ENCODE assay signal across 8 cellular contexts in the genomic region with DNA sequence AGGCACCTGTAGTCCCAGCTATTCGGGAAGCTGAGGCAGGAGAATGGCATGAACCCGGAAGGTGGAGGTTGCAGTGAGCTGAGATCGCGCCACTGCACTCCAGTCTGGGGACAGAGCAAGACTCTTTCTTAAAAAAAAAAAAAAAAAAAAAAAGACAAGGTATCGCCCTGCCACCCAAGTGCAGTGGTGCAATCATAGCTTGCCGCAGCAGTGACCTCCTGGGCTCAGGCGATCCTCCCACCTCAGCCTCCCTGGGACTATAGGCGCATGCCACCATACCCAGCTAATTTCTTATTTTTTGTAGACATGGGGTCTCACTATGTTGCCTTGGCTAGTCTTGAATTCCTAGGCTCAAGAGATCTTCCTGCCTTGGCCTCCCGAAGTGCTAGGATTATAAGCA. TPM values are rescaled to one million over a fixed set of nuclear protein-coding genes. Genes with fewer than 3 reads are reported as not detected.
A peak's percentile ranks its signal among the peaks of the same experiment; 100 is the strongest.
DNase-seq lines count a peak whose midpoint lies in the region; ATAC-seq and TF ChIP-seq lines count a peak whose summit lies in the region.
"Not testable (repeated sequence)": the region's sequence is repeated elsewhere in the genome, so short reads cannot be mapped to it uniquely, and the experiment has no call there.

No MANE protein-coding gene starts in this region.

- not testable (repeated sequence) for ATAC-seq in activated naive CD8-positive, alpha-beta T cell treated with anti-CD3 and anti-CD28 coated beads, Interleukin-2, amount 10 ng/mL, durations not matched to agents 7 days and 5 days (ENCODE audit: low read depth); psoas muscle

- not testable (repeated sequence) for H3K27ac ChIP-seq in CD8-positive, alpha-beta memory T cell (ENCODE audit: low read depth, low read length); OCI-LY7 (ENCODE audit: low read depth, low read length, poor library complexity, severe bottlenecking)
- H3K27ac ChIP-seq in psoas muscle, result peak overlapping the region; percentile 31

- TF ChIP-seq CTCF in OCI-LY7 (conservative IDR thresholded peaks at IDR 0.05; ENCODE audit: low read length); endothelial cell (IDR thresholded peaks at IDR 0.05; ENCODE audit: unreplicated experiment); mesothelial cell of epicardium (IDR thresholded peaks at IDR 0.05; ENCODE audit: unreplicated experiment); psoas muscle (IDR thresholded peaks at IDR 0.05); type B pancreatic cell (conservative IDR thresholded peaks at IDR 0.05): not testable (repeated sequence)

- DNase-seq in CD8-positive, alpha-beta memory T cell; OCI-LY7 (ENCODE audit: low spot score); activated CD4-positive, alpha-beta memory T cell treated with anti-CD3 and anti-CD28 coated beads for 36 hours; activated naive CD8-positive, alpha-beta T cell treated with anti-CD3 and anti-CD28 coated beads, Interleukin-2, amount 10 ng/mL, durations not matched to agents 7 days and 5 days; endothelial cell (ENCODE audit: low spot score); mesothelial cell of epicardium (ENCODE audit: low spot score in 2 of 2, unreplicated experiment in 2 of 2); psoas muscle; type B pancreatic cell (ENCODE audit: extremely low spot score, unreplicated experiment): not testable (repeated sequence)

- intact Hi-C loops in OCI-LY7 (cut with micrococcal nuclease; ENCODE audit: unreplicated experiment), result loop anchor here (5.0 kb wide), 1 partner anchor 89 kb away; a partner anchor contains a TSS
- intact Hi-C loops in activated CD4-positive, alpha-beta memory T cell treated with anti-CD3 and anti-CD28 coated beads for 36 hours (cut with micrococcal nuclease); psoas muscle (cut with DNase I): not testable (repeated sequence)

- not testable (repeated sequence) for H3K27me3 ChIP-seq in CD8-positive, alpha-beta memory T cell (ENCODE audit: insufficient read depth, low read length, poor library complexity, severe bottlenecking); psoas muscle (ENCODE audit: insufficient read depth in 3 of 3, low read length in 2 of 3)

- peaks cover 22% of the 10 kb centered on the region for H3K4me1 ChIP-seq in CD8-positive, alpha-beta memory T cell (ENCODE audit: insufficient read depth, low read length)
- H3K4me1 ChIP-seq in OCI-LY7 (ENCODE audit: insufficient read depth, low read length, poor library complexity, severe bottlenecking), result peaks cover 15% of the 10 kb centered on the region
- H3K4me1 ChIP-seq in psoas muscle, result peaks cover 17% of the 10 kb centered on the region

- CTCF ChIA-PET in CD8-positive, alpha-beta memory T cell (lab: Charles Lee), result interaction anchor here (0.8 to 1.3 kb wide), 2 partner anchors 11 to 23 kb away, joined by 3 to 4 read pairs; a partner anchor contains a TSS
- CTCF ChIA-PET in OCI-LY7 (lab: Charles Lee; ENCODE audit: unreplicated experiment), result interaction anchor here (0.7 kb wide), 1 partner anchor 1201 kb away, joined by 6 read pairs; no protein-coding TSS in a partner anchor
- CTCF ChIA-PET in activated CD4-positive, alpha-beta memory T cell treated with anti-CD3 and anti-CD28 coated beads for 36 hours (lab: Charles Lee), result interaction anchor here (0.8 kb wide), 1 partner anchor 22 kb away, joined by 3 read pairs; no protein-coding TSS in a partner anchor

- not testable (repeated sequence) for H3K9me3 ChIP-seq in CD8-positive, alpha-beta memory T cell (ENCODE audit: low read length); OCI-LY7 (ENCODE audit: low read length); psoas muscle

- H3K79me2 ChIP-seq in OCI-LY7 (ENCODE audit: insufficient read depth, low read depth, low read length), result peaks cover 19% of the 10 kb centered on the region

- not testable (repeated sequence) for H2AFZ ChIP-seq in OCI-LY7 (ENCODE audit: low read length)

- H3K4me1 Mint-ChIP-seq in CD8-positive, alpha-beta memory T cell, result peaks cover 43 to 64% (median 49%) of the 10 kb centered on the region in 3 donors
- peaks cover 55% of the 10 kb centered on the region for H3K4me1 Mint-ChIP-seq in activated CD4-positive, alpha-beta memory T cell treated with anti-CD3 and anti-CD28 coated beads for 36 hours (ENCODE audit: low read depth)
- peaks cover 31% of the 10 kb centered on the region for H3K4me1 Mint-ChIP-seq in activated naive CD8-positive, alpha-beta T cell treated with anti-CD3 and anti-CD28 coated beads, Interleukin-2, amount 10 ng/mL, durations not matched to agents 7 days and 5 days
- H3K4me1 Mint-ChIP-seq in endothelial cell (ENCODE audit: unreplicated experiment), result peaks cover 25% of the 10 kb centered on the region
- not testable (repeated sequence) for H3K4me1 Mint-ChIP-seq in mesothelial cell of epicardium; type B pancreatic cell (ENCODE audit: unreplicated experiment)

- not testable (repeated sequence) for BruUV-seq in OCI-LY7 (replicated peaks; lab: Mats Ljungman, UMichigan)

- peaks cover 14 to 66% (median 17%) of the 10 kb centered on the region in 3 donors for H3K36me3 Mint-ChIP-seq in CD8-positive, alpha-beta memory T cell
- peaks cover 48% of the 10 kb centered on the region for H3K36me3 Mint-ChIP-seq in activated CD4-positive, alpha-beta memory T cell treated with anti-CD3 and anti-CD28 coated beads for 36 hours
- peaks cover 17% of the 10 kb centered on the region for H3K36me3 Mint-ChIP-seq in activated naive CD8-positive, alpha-beta T cell treated with anti-CD3 and anti-CD28 coated beads, Interleukin-2, amount 10 ng/mL, durations not matched to agents 7 days and 5 days
- H3K36me3 Mint-ChIP-seq in endothelial cell (ENCODE audit: low read depth, unreplicated experiment) (peaks cover 42% of the 10 kb centered on the region), mesothelial cell of epicardium (peaks cover 36% of the 10 kb centered on the region), type B pancreatic cell (peaks cover 18% of the 10 kb centered on the region)

- peak overlapping the region; percentile 99; the same call in 1 of the 2 replicates for H3K4me2 ChIP-seq in OCI-LY7 (ENCODE audit: low read length)

- peaks cover 53% of the 10 kb centered on the region for H3K36me3 ChIP-seq in CD8-positive, alpha-beta memory T cell (ENCODE audit: insufficient read depth, low read length)
- H3K36me3 ChIP-seq in OCI-LY7 (ENCODE audit: insufficient read depth, low read length), result peaks cover 56% of the 10 kb centered on the region
- peaks cover 12 to 56% of the 10 kb centered on the region in 2 donors for H3K36me3 ChIP-seq in psoas muscle (ENCODE audit: insufficient read depth in 1 of 2, low read depth in 1 of 2)

- POLR2A ChIA-PET in CD8-positive, alpha-beta memory T cell (lab: Charles Lee), result interaction anchor here (3.6 to 4.1 kb wide), 2 partner anchors 8 to 22 kb away, joined by 32 to 46 read pairs; a partner anchor contains a TSS
- POLR2A ChIA-PET in OCI-LY7 (lab: Charles Lee), result not testable (repeated sequence)
- POLR2A ChIA-PET in activated CD4-positive, alpha-beta memory T cell treated with anti-CD3 and anti-CD28 coated beads for 36 hours (lab: Charles Lee), result interaction anchor here (0.6 kb wide), 1 partner anchor 157 kb away, joined by 3 read pairs; no protein-coding TSS in a partner anchor
- POLR2A ChIA-PET in activated naive CD8-positive, alpha-beta T cell treated with anti-CD3 and anti-CD28 coated beads, Interleukin-2, amount 10 ng/mL, durations not matched to agents 7 days and 5 days (lab: Charles Lee), result interaction anchor here (0.6 to 4.2 kb wide), 4 partner anchors 8 to 114 kb away, joined by 4 to 57 read pairs (median 18); a partner anchor contains a TSS

- H3K27me3 Mint-ChIP-seq in CD8-positive, alpha-beta memory T cell; activated CD4-positive, alpha-beta memory T cell treated with anti-CD3 and anti-CD28 coated beads for 36 hours; activated naive CD8-positive, alpha-beta T cell treated with anti-CD3 and anti-CD28 coated beads, Interleukin-2, amount 10 ng/mL, durations not matched to agents 7 days and 5 days; mesothelial cell of epicardium (ENCODE audit: low read depth); type B pancreatic cell: not testable (repeated sequence)
- H3K27me3 Mint-ChIP-seq in endothelial cell (ENCODE audit: unreplicated experiment), result peaks cover 23% of the 10 kb centered on the region

- H3K4me3 ChIP-seq in CD8-positive, alpha-beta memory T cell (ENCODE audit: low read length); OCI-LY7 (ENCODE audit: low read depth, low read length, poor library complexity, severe bottlenecking); psoas muscle: not testable (repeated sequence)

- H3K4me3 Mint-ChIP-seq in CD8-positive, alpha-beta memory T cell, result peak overlapping the region; percentile 83 to 91 (median 86)
- peak overlapping the region; percentile 85 for H3K4me3 Mint-ChIP-seq in activated CD4-positive, alpha-beta memory T cell treated with anti-CD3 and anti-CD28 coated beads for 36 hours
- peak overlapping the region; percentile 85 for H3K4me3 Mint-ChIP-seq in activated naive CD8-positive, alpha-beta T cell treated with anti-CD3 and anti-CD28 coated beads, Interleukin-2, amount 10 ng/mL, durations not matched to agents 7 days and 5 days
- peak overlapping the region; percentile 78 for H3K4me3 Mint-ChIP-seq in endothelial cell (ENCODE audit: unreplicated experiment)
- H3K4me3 Mint-ChIP-seq in mesothelial cell of epicardium, result peak overlapping the region; percentile 80
- peak overlapping the region; percentile 88 for H3K4me3 Mint-ChIP-seq in type B pancreatic cell

- peaks cover 11% of the 10 kb centered on the region; the same call in 1 of the 2 replicates for H4K20me1 ChIP-seq in OCI-LY7 (ENCODE audit: insufficient read depth, low read length)

- peak overlapping the region; percentile 70 to 99 (median 90) for H3K27ac Mint-ChIP-seq in CD8-positive, alpha-beta memory T cell
- H3K27ac Mint-ChIP-seq in activated CD4-positive, alpha-beta memory T cell treated with anti-CD3 and anti-CD28 coated beads for 36 hours, result peak overlapping the region; percentile 88
- H3K27ac Mint-ChIP-seq in activated naive CD8-positive, alpha-beta T cell treated with anti-CD3 and anti-CD28 coated beads, Interleukin-2, amount 10 ng/mL, durations not matched to agents 7 days and 5 days; endothelial cell (ENCODE audit: unreplicated experiment); mesothelial cell of epicardium: not testable (repeated sequence)
- H3K27ac Mint-ChIP-seq in type B pancreatic cell, result peak overlapping the region; percentile 50

- not testable (repeated sequence) for H3K9me2 ChIP-seq in OCI-LY7 (ENCODE audit: insufficient read depth, low read length)

- not testable (repeated sequence) for H3K9me3 Mint-ChIP-seq in CD8-positive, alpha-beta memory T cell; activated CD4-positive, alpha-beta memory T cell treated with anti-CD3 and anti-CD28 coated beads for 36 hours; activated naive CD8-positive, alpha-beta T cell treated with anti-CD3 and anti-CD28 coated beads, Interleukin-2, amount 10 ng/mL, durations not matched to agents 7 days and 5 days; endothelial cell (ENCODE audit: unreplicated experiment); mesothelial cell of epicardium; type B pancreatic cell

- WGBS in psoas muscle, 3 donors, result 92 to 94% (median 93%) methylated on average over 8 to 9 of the region's 9 CpGs

RNA-seq across cellular contexts. Expression of a gene that starts 1.8 kb away (rescaled TPM):
- total RNA-seq in CD8-positive, alpha-beta memory T cell, result 10 to 100 TPM; 87.3 to 89.7 TPM
- polyA plus RNA-seq in CD8-positive, alpha-beta memory T cell, result 76.0 TPM
- total RNA-seq in OCI-LY7 (2014; rRNA removed; shearing (Covaris generic)), result 40.4 and 48.0 TPM in 2 replicates
- 78.9 and 82.5 TPM in 2 replicates for total RNA-seq in OCI-LY7 (2022)
- total RNA-seq in activated CD4-positive, alpha-beta memory T cell treated with anti-CD3 and anti-CD28 coated beads for 36 hours, result 10 to 100 TPM; 74.9 to 76.5 TPM
- 100 to 1,000 TPM; 112 to 117 TPM for total RNA-seq in activated naive CD8-positive, alpha-beta T cell treated with anti-CD3 and anti-CD28 coated beads, Interleukin-2, amount 10 ng/mL, durations not matched to agents 7 days and 5 days
- total RNA-seq in endothelial cell (ENCODE audit: unreplicated experiment), result 62.6 TPM
- 95.6 to 98.8 TPM (median 96.8 TPM) in 3 replicates for total RNA-seq in mesothelial cell of epicardium
- 10 to 100 TPM; 48.7 to 72.6 (median 65.2) TPM for total RNA-seq in psoas muscle
- 10 to 100 TPM; 42.1 to 64.9 (median 64.0) TPM for polyA plus RNA-seq in psoas muscle
- 64.8 and 80.0 TPM in 2 replicates for total RNA-seq in type B pancreatic cell (ENCODE audit: low replicate concordance)

RNA-seq across cellular contexts. Expression of a gene that starts 23.0 kb away (rescaled TPM):
- total RNA-seq in CD8-positive, alpha-beta memory T cell, result 100 to 1,000 TPM; 111 to 123 TPM
- polyA plus RNA-seq in CD8-positive, alpha-beta memory T cell, result 335 TPM
- total RNA-seq in OCI-LY7 (2014; rRNA removed; shearing (Covaris generic)), result 57.6 and 95.4 TPM in 2 replicates
- 156 and 160 TPM in 2 replicates for total RNA-seq in OCI-LY7 (2022)
- total RNA-seq in activated CD4-positive, alpha-beta memory T cell treated with anti-CD3 and anti-CD28 coated beads for 36 hours, result 100 to 1,000 TPM; 163 to 167 TPM
- 100 to 1,000 TPM; 245 to 266 TPM for total RNA-seq in activated naive CD8-positive, alpha-beta T cell treated with anti-CD3 and anti-CD28 coated beads, Interleukin-2, amount 10 ng/mL, durations not matched to agents 7 days and 5 days
- 267 TPM for total RNA-seq in endothelial cell (ENCODE audit: unreplicated experiment)
- total RNA-seq in mesothelial cell of epicardium, result 37.1 to 42.9 TPM (median 37.5 TPM) in 3 replicates
- 10 to 100 TPM; 10.1 to 15.6 (median 11.3) TPM for total RNA-seq in psoas muscle
- polyA plus RNA-seq in psoas muscle, result 10 to 100 TPM in 2 of 3 donors, 1 to 10 TPM in 1; 7.9 to 17.4 (median 13.7) TPM
- total RNA-seq in type B pancreatic cell (ENCODE audit: low replicate concordance), result 26.5 and 26.8 TPM in 2 replicates

RNA-seq across cellular contexts. Expression of a gene that starts 45.3 kb away (rescaled TPM):
- 10 to 100 TPM; 46.4 to 53.1 TPM for total RNA-seq in CD8-positive, alpha-beta memory T cell
- polyA plus RNA-seq in CD8-positive, alpha-beta memory T cell, result 8.5 TPM
- 29.9 and 36.2 TPM in 2 replicates for total RNA-seq in OCI-LY7 (2014; rRNA removed; shearing (Covaris generic))
- 66.7 and 70.7 TPM in 2 replicates for total RNA-seq in OCI-LY7 (2022)
- 10 to 100 TPM; 29.8 to 32.1 TPM for total RNA-seq in activated CD4-positive, alpha-beta memory T cell treated with anti-CD3 and anti-CD28 coated beads for 36 hours
- total RNA-seq in activated naive CD8-positive, alpha-beta T cell treated with anti-CD3 and anti-CD28 coated beads, Interleukin-2, amount 10 ng/mL, durations not matched to agents 7 days and 5 days, result 10 to 100 TPM; 57.2 to 60.2 TPM
- 76.1 TPM for total RNA-seq in endothelial cell (ENCODE audit: unreplicated experiment)
- 59.0 to 61.8 TPM (median 61.3 TPM) in 3 replicates for total RNA-seq in mesothelial cell of epicardium
- 10 to 100 TPM in 1 of 4 donors, 1 to 10 TPM in 3; 8.9 to 10.8 (median 9.7) TPM for total RNA-seq in psoas muscle
- 10 to 100 TPM in 2 of 3 donors, 1 to 10 TPM in 1; 6.5 to 15.5 (median 11.4) TPM for polyA plus RNA-seq in psoas muscle
- total RNA-seq in type B pancreatic cell (ENCODE audit: low replicate concordance), result 44.9 and 49.2 TPM in 2 replicates

RNA-seq across cellular contexts. Expression of a gene that starts 46.9 kb away (rescaled TPM):
- 10 to 100 TPM; 61.6 to 65.5 TPM for total RNA-seq in CD8-positive, alpha-beta memory T cell
- 23.5 TPM for polyA plus RNA-seq in CD8-positive, alpha-beta memory T cell
- 32.0 and 33.4 TPM in 2 replicates for total RNA-seq in OCI-LY7 (2014; rRNA removed; shearing (Covaris generic))
- total RNA-seq in OCI-LY7 (2022) (50.6 and 53.2 TPM in 2 replicates), endothelial cell (ENCODE audit: unreplicated experiment) (238 TPM), mesothelial cell of epicardium (46.8 to 52.0 TPM (median 47.5 TPM) in 3 replicates), psoas muscle (10 to 100 TPM; 14.5 to 18.8 (median 16.8) TPM), type B pancreatic cell (ENCODE audit: low replicate concordance) (56.7 and 61.9 TPM in 2 replicates)
- total RNA-seq in activated CD4-positive, alpha-beta memory T cell treated with anti-CD3 and anti-CD28 coated beads for 36 hours, result 10 to 100 TPM; 56.7 to 62.6 TPM
- total RNA-seq in activated naive CD8-positive, alpha-beta T cell treated with anti-CD3 and anti-CD28 coated beads, Interleukin-2, amount 10 ng/mL, durations not matched to agents 7 days and 5 days, result 10 to 100 TPM; 69.9 to 73.1 TPM
- polyA plus RNA-seq in psoas muscle, result 10 to 100 TPM in 2 of 3 donors, 1 to 10 TPM in 1; 8.8 to 13.9 (median 10.7) TPM

RNA-seq across cellular contexts. Expression of a gene that starts 51.1 kb away (rescaled TPM):
- total RNA-seq in CD8-positive, alpha-beta memory T cell, result 10 to 100 TPM; 79.9 to 87.1 TPM
- polyA plus RNA-seq in CD8-positive, alpha-beta memory T cell, result 49.5 TPM
- total RNA-seq in OCI-LY7 (2014; rRNA removed; shearing (Covaris generic)), result 87.9 and 97.1 TPM in 2 replicates
- 79.9 and 82.1 TPM in 2 replicates for total RNA-seq in OCI-LY7 (2022)
- 10 to 100 TPM; 55.9 to 61.6 TPM for total RNA-seq in activated CD4-positive, alpha-beta memory T cell treated with anti-CD3 and anti-CD28 coated beads for 36 hours
- total RNA-seq in activated naive CD8-positive, alpha-beta T cell treated with anti-CD3 and anti-CD28 coated beads, Interleukin-2, amount 10 ng/mL, durations not matched to agents 7 days and 5 days, result 10 to 100 TPM; 75.6 to 82.6 TPM
- 28.2 TPM for total RNA-seq in endothelial cell (ENCODE audit: unreplicated experiment)
- 72.0 to 77.8 TPM (median 77.1 TPM) in 3 replicates for total RNA-seq in mesothelial cell of epicardium
- total RNA-seq in psoas muscle, result 10 to 100 TPM; 34.5 to 56.4 (median 41.8) TPM
- polyA plus RNA-seq in psoas muscle, result 10 to 100 TPM; 36.4 to 67.2 (median 51.2) TPM
- total RNA-seq in type B pancreatic cell (ENCODE audit: low replicate concordance), result 61.7 and 77.6 TPM in 2 replicates
